ENCODE assay signal across 8 cellular contexts in the genomic region with DNA sequence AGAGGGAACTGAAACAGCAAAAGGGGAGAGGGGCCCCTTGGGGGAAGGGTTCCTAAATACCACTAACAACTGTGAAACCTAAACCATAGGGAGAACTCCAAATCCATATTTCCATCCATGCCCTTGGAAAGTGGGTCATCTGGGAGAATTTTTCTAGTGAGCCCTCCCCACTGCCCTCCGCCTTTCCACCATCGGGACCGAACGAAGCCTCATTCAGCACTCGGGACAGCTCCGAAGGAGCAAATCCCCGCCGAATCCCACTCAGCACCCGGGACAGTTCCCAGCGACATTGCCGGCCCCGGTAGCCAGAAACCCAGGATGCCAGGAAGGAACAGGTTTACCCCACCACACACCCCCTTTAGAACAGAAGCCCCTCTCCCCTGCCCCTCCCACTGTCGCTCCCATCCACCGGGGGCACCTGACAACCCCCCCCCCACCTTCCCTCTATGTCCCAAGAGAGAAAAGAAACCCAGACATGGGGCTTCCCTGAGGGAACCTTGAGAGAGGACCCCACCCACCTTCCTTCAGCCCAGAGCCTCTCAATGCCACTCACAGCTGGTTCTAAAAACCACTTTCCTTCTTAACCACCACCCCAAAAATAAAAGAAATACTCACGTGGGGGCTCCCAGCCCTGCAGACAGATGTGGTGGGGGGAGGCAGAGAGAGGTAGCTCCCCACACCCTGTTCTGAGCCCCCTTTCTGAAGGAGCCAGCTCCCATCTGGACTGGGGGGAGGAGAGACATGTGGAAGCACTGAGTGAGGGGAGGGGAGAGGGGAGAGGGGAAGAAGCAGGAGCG. TPM values are rescaled to one million over a fixed set of nuclear protein-coding genes. Genes with fewer than 3 reads are reported as not detected.
DNase-seq lines count a peak whose midpoint lies in the region; ATAC-seq and TF ChIP-seq lines count a peak whose summit lies in the region.

No MANE protein-coding gene starts in this region.

- H3K9me2 ChIP-seq in PC-3 (replicated peaks; ENCODE audit: low read length): no peaks in the 10 kb centered on the region

- in situ Hi-C loops in GM13976 (cut with MboI; ENCODE audit: low sequenced_read_pairs, unreplicated experiment): no loop called here

- H3K4me2 ChIP-seq in PC-3 (ENCODE audit: low read length): no peak overlapping the region

- BruUV-seq in PC-3 (replicated peaks; lab: Mats Ljungman, UMichigan): no TSS peak

- no peak for TF ChIP-seq POLR2A in adrenal gland (IDR thresholded peaks at IDR 0.05)

- no peak overlapping the region for H3K9ac ChIP-seq in PC-3 (ENCODE audit: low read length)

- H3K4me1 ChIP-seq in PC-3 (ENCODE audit: insufficient read depth, low read length) (no peaks in the 10 kb centered on the region), adrenal gland (replicated peaks in 1 of 2) (peaks cover 4 to 9% of the 10 kb centered on the region in 2 donors), right cardiac atrium (ENCODE audit: control insufficient read depth, insufficient read depth, low read length) (peaks cover 3% of the 10 kb centered on the region)

- no peak overlapping the region for H3K27ac ChIP-seq in PC-3 (ENCODE audit: low read length)
- no peak overlapping the region for H3K27ac ChIP-seq in adrenal gland
- no peak overlapping the region for H3K27ac ChIP-seq in right cardiac atrium (ENCODE audit: low read length)

- no peaks in the 10 kb centered on the region for H3F3A ChIP-seq in PC-3 (ENCODE audit: low read length, unreplicated experiment)

- H3K4me3 ChIP-seq in PC-3 (ENCODE audit: low read length): no peak overlapping the region
- no peak overlapping the region for H3K4me3 ChIP-seq in adrenal gland
- no peak overlapping the region for H3K4me3 ChIP-seq in right cardiac atrium (ENCODE audit: low read length)

- ATAC-seq in PC-3 (peak; percentile 69), right cardiac atrium (peak; percentile 58 to 76), HG03469 (IDR thresholded peaks at IDR 0.05; ENCODE audit: unreplicated experiment) (no peak)

- no peaks in the 10 kb centered on the region for H3K79me2 ChIP-seq in PC-3 (ENCODE audit: low read length)

- WGBS in adrenal gland, 4 donors: 4 to 9% (median 4%) methylated on average over 13 to 16 of the region's 16 CpGs
- 3% methylated on average over 16 of the region's 16 CpGs for WGBS in right cardiac atrium

- POLR2A ChIA-PET in PC-3 (lab: Charles Lee; ENCODE audit: unreplicated experiment): no interaction called here

- no peaks in the 10 kb centered on the region for H4K20me1 ChIP-seq in PC-3 (ENCODE audit: low read length)

- CTCF ChIA-PET in PC-3 (lab: Charles Lee): no interaction called here

- intact Hi-C loops in PC-3 (cut with micrococcal nuclease): no loop called here
- intact Hi-C loops in adrenal gland (cut with DNase I): loop anchor here in 1 of 2 donors (5.0 kb wide), 1 partner anchor 52 kb away; no protein-coding TSS in a partner anchor
- intact Hi-C loops in right cardiac atrium (cut with DNase I): no loop called here

- H3K9me3 ChIP-seq in PC-3 (ENCODE audit: low read length) (no peaks in the 10 kb centered on the region), adrenal gland (replicated peaks in 1 of 3) (no peaks in the 10 kb centered on the region), right cardiac atrium (ENCODE audit: control insufficient read depth, low read length) (no peaks in the 10 kb centered on the region)

- H2AFZ ChIP-seq in PC-3 (ENCODE audit: low read length): no peak overlapping the region

- H3K36me3 ChIP-seq in PC-3 (ENCODE audit: low read depth, low read length): no peaks in the 10 kb centered on the region
- H3K36me3 ChIP-seq in adrenal gland (replicated peaks in 1 of 2): no peaks in the 10 kb centered on the region

- peak; percentile 84 for DNase-seq in GM13976 (ENCODE audit: low spot score)
- peak; percentile 71 for DNase-seq in PC-3
- peak; percentile 73 to 79 (median 74) for DNase-seq in adrenal gland
- peak; percentile 69 to 86 (median 85) for DNase-seq in right cardiac atrium
- DNase-seq in stimulated activated CD4-positive, alpha-beta T cell treated with anti-CD3 and anti-CD28 coated beads, Interleukin-1b, Interleukin-23, amount 100 ng/mL, for 48 hours: peak; percentile 50
- no peak for DNase-seq in NCI-H1092 treated with DMSO at 0.1 percent for 48 hours (lab: John Stamatoyannopoulos, UW)
- DNase-seq in SHP77 (lab: John Stamatoyannopoulos, UW): no peak

- H3K27me3 ChIP-seq in PC-3 (ENCODE audit: low read length) (peaks cover 57% of the 10 kb centered on the region), adrenal gland (peaks cover 10% of the 10 kb centered on the region), right cardiac atrium (ENCODE audit: control insufficient read depth, insufficient read depth) (no peaks in the 10 kb centered on the region)

- no peak for TF ChIP-seq CTCF in GM13976 (IDR thresholded peaks at IDR 0.05; ENCODE audit: borderline replicate concordance, control extremely low read depth, extremely low read depth, insufficient read depth, missing control alignments)
- TF ChIP-seq CTCF in PC-3 (conservative IDR thresholded peaks at IDR 0.05; ENCODE audit: low read depth, low read length): no peak
- no peak for TF ChIP-seq CTCF in adrenal gland (IDR thresholded peaks at IDR 0.05)

RNA-seq across cellular contexts. Expression of gene DLGAP3, which starts 4.5 kb away (rescaled TPM):
- not detected in 2 replicates for total RNA-seq in PC-3 (2014; rRNA removed)
- total RNA-seq in adrenal gland: under 1 TPM; 0.17 to 0.83 (median 0.51) TPM
- polyA plus RNA-seq in adrenal gland: under 1 TPM; 0.13 to 0.56 (median 0.37) TPM
- under 1 TPM; 0.08 to 0.21 (median 0.14) TPM for total RNA-seq in right cardiac atrium
- 0.05 TPM for polyA plus RNA-seq in right cardiac atrium

Comparison
In these comparisons a context has a peak if more than half of its experiments do, and no peak if none do; other contexts are left out.
1. DNase-seq: peak in GM13976 (single experiment), PC-3 (single experiment), adrenal gland (7 of 7), right cardiac atrium (3 of 3) and stimulated activated CD4-positive, alpha-beta T cell treated with anti-CD3 and anti-CD28 coated beads, Interleukin-1b, Interleukin-23, amount 100 ng/mL, for 48 hours (single experiment); none in NCI-H1092 treated with DMSO at 0.1 percent for 48 hours (single experiment) and SHP77 (0 of 2).